In the genomic region with DNA sequence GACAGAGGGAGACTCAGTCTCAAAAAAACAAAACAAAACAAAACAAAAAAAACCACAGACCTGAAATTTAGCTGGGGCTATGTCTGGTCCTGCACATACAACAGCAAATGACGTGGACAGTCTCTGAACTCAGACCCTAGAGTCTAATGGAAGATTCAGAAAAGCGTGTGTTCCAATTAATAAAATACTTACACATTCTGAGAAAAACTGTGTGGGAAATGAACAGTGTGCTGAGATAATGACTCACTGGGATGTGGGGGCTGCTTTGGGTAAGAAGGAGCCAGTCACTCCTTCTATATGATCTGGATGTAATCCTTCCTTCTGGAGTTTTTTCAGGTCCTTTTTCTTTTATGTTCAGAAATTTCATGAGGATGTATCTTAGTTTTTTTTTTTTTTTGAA, we compare ENCODE assay signal across 2 cellular contexts.
TF ChIP-seq lines count a peak whose summit lies in the region.

No MANE protein-coding gene starts in this region.

TF ChIP-seq in IMR-90, 13 proteins besides CTCF, POLR2A, EP300 and RAD21:
- TF ChIP-seq BHLHE40 (IDR thresholded peaks at IDR 0.05; ENCODE audit: low read depth, low read length) (no peak), FOS (IDR thresholded peaks at IDR 0.05; ENCODE audit: low read depth, low read length) (peak; percentile 67), MAFK (IDR thresholded peaks at IDR 0.05; ENCODE audit: low read depth, low read length) (no peak), MAZ (IDR thresholded peaks at IDR 0.05; ENCODE audit: borderline replicate concordance, low read depth, low read length) (peak; percentile 65; the same call in 1 of the 2 replicates), NFE2L2 (IDR thresholded peaks at IDR 0.05; ENCODE audit: low read depth, low read length) (no peak), SMC3 (IDR thresholded peaks at IDR 0.05; ENCODE audit: low read depth, low read length) (no peak), RFX5 (IDR thresholded peaks at IDR 0.05; ENCODE audit: low read depth, low read length) (no peak)
- TF ChIP-seq, protein P1, sequence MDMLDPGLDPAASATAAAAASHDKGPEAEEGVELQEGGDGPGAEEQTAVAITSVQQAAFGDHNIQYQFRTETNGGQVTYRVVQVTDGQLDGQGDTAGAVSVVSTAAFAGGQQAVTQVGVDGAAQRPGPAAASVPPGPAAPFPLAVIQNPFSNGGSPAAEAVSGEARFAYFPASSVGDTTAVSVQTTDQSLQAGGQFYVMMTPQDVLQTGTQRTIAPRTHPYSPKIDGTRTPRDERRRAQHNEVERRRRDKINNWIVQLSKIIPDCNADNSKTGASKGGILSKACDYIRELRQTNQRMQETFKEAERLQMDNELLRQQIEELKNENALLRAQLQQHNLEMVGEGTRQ (IDR thresholded peaks at IDR 0.05; ENCODE audit: low read depth, low read length), result no peak

TF ChIP-seq in K562, 482 proteins besides CTCF, POLR2A, EP300 and RAD21:
- TF ChIP-seq RAD51 (IDR thresholded peaks at IDR 0.05; ENCODE audit: borderline replicate concordance, low read depth) (no peak), CREM (IDR thresholded peaks at IDR 0.05; ENCODE audit: low read depth) (no peak), FOSL1 (tag; conservative IDR thresholded peaks at IDR 0.05) (peak; percentile 67), ELF2 (CRISPR knock-in tag; IDR thresholded peaks at IDR 0.05) (no peak), TAF9B (IDR thresholded peaks at IDR 0.05; ENCODE audit: partially characterized antibody) (no peak), NRF1 (conservative IDR thresholded peaks at IDR 0.05 in 1 of 2, IDR thresholded peaks at IDR 0.05 in 1 of 2) (no peak)
- TF ChIP-seq, protein P2, sequence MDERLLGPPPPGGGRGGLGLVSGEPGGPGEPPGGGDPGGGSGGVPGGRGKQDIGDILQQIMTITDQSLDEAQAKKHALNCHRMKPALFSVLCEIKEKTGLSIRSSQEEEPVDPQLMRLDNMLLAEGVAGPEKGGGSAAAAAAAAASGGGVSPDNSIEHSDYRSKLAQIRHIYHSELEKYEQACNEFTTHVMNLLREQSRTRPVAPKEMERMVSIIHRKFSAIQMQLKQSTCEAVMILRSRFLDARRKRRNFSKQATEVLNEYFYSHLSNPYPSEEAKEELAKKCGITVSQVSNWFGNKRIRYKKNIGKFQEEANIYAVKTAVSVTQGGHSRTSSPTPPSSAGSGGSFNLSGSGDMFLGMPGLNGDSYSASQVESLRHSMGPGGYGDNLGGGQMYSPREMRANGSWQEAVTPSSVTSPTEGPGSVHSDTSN (CRISPR knock-in tag; IDR thresholded peaks at IDR 0.05; ENCODE audit: low read depth), result no peak
- TF ChIP-seq, protein P2 (tag; conservative IDR thresholded peaks at IDR 0.05; ENCODE audit: low read depth), result no peak
- TF ChIP-seq, protein P3, sequence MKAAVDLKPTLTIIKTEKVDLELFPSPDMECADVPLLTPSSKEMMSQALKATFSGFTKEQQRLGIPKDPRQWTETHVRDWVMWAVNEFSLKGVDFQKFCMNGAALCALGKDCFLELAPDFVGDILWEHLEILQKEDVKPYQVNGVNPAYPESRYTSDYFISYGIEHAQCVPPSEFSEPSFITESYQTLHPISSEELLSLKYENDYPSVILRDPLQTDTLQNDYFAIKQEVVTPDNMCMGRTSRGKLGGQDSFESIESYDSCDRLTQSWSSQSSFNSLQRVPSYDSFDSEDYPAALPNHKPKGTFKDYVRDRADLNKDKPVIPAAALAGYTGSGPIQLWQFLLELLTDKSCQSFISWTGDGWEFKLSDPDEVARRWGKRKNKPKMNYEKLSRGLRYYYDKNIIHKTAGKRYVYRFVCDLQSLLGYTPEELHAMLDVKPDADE (conservative IDR thresholded peaks at IDR 0.05; ENCODE audit: control insufficient read depth, low read depth, low read length), result no peak
- TF ChIP-seq, protein P4, sequence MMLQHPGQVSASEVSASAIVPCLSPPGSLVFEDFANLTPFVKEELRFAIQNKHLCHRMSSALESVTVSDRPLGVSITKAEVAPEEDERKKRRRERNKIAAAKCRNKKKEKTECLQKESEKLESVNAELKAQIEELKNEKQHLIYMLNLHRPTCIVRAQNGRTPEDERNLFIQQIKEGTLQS (IDR thresholded peaks at IDR 0.05), result peak; percentile 51
- TF ChIP-seq, protein P4 (CRISPR knock-in tag; conservative IDR thresholded peaks at IDR 0.05), result no peak
TF ChIP-seq in K562: peak in this region for 2.
